ENCODE assay signal across 14 cellular contexts in the genomic region with DNA sequence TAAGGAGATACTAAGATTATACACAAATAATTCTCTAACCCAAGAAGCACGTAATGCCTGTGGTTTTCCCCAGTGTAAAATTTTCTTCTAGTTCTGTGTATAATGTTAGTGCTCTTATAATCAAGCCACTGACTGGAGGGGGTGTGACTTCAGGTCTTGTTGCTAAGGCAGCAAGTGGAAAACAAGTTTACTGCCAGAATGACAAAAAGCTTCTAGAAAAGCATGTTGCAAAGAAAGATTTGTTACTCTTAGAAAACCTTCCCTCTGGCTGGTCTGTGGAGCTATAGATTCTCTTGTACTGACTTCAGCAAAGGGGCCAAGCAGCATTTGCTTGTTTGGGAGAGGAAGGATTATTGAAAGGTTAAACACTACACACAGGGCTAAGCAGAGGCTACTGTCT.
DNase-seq lines count a peak whose midpoint lies in the region; ATAC-seq and TF ChIP-seq lines count a peak whose summit lies in the region.
"Had no signal": no experiment of that assay in that cellular context is flagged by ENCODE, and none has a peak within 500 bp of the region (broad histone marks: within the 10 kb centered on the region; RNA-seq: fewer than 3 reads in every experiment).

No MANE protein-coding gene starts in this region.

- no peaks in the 10 kb centered on the region for H3K9me3 ChIP-seq in osteoblast (ENCODE audit: low read depth, low read length)
- H3K9me3 ChIP-seq: heart left ventricle, prostate gland had no signal

- H3K27me3 ChIP-seq in osteoblast (ENCODE audit: insufficient read depth, low read length), result no peaks in the 10 kb centered on the region
- H3K27me3 ChIP-seq: heart left ventricle had no signal

- ATAC-seq in SK-N-SH treated with all-trans-retinoic acid at 6 μM for 48 hours, result peak; percentile 37
- ATAC-seq: activated naive CD8-positive, alpha-beta T cell treated with anti-CD3 and anti-CD28 coated beads, Interleukin-2, amount 50 U/mL, for 24 hours; effector memory CD8-positive, alpha-beta T cell had no signal

- DNase-seq in G401 (ENCODE audit: low spot score) (peak; percentile 10), fibroblast of pulmonary artery (ENCODE audit: low read depth) (peak; percentile 29), osteoblast (ENCODE audit: insufficient read length, low spot score, missing footprints) (peak; percentile 46), NCI-H146 (lab: John Stamatoyannopoulos, UW) (no peak), GM13977 (ENCODE audit: low spot score) (no peak), occipital lobe (lab: John Stamatoyannopoulos, UW) (no peak)
- no peak for DNase-seq in stimulated activated naive CD4-positive, alpha-beta T cell treated with Interleukin-2 at 50 U/mL for 16 hours (lab: John Stamatoyannopoulos, UW)
- DNase-seq: activated naive CD8-positive, alpha-beta T cell treated with anti-CD3 and anti-CD28 coated beads, Interleukin-2, amount 50 U/mL, for 24 hours; effector memory CD8-positive, alpha-beta T cell; heart left ventricle; mammary epithelial cell; NCI-H1930 had no signal

- TF ChIP-seq CTCF in fibroblast of pulmonary artery (IDR thresholded peaks at IDR 0.05; ENCODE audit: low read length, missing control alignments), result no peak
- TF ChIP-seq CTCF in osteoblast (IDR thresholded peaks at IDR 0.05; ENCODE audit: extremely low read depth, low read depth, low read length), result no peak
- TF ChIP-seq CTCF in GM13977 (IDR thresholded peaks at IDR 0.05; ENCODE audit: extremely low read depth, insufficient read depth, missing control alignments), result no peak

- peak overlapping the region; percentile 89 for H3K27ac ChIP-seq in osteoblast (ENCODE audit: low read depth, low read length)
- H3K27ac ChIP-seq: prostate gland had no signal

- in situ Hi-C loops in G401 (cut with HindIII; ENCODE audit: low sequenced_read_pairs) (no loop called here), GM13977 (cut with MboI; ENCODE audit: low pct_unique_long_range_greater_than_20kb, low sequenced_read_pairs, unreplicated experiment) (no loop called here)

- no peak overlapping the region for H2AFZ ChIP-seq in osteoblast (ENCODE audit: low read length)

- no peaks in the 10 kb centered on the region for H3K79me2 ChIP-seq in osteoblast (ENCODE audit: insufficient read depth, low read length)

- H3K36me3 ChIP-seq in osteoblast (ENCODE audit: insufficient read depth, low read length), result no peaks in the 10 kb centered on the region
- H3K36me3 ChIP-seq: heart left ventricle, prostate gland had no signal

- H3K4me2 ChIP-seq in osteoblast (ENCODE audit: insufficient read depth, low read length), result no peak overlapping the region

- no peaks in the 10 kb centered on the region for H4K20me1 ChIP-seq in osteoblast (ENCODE audit: insufficient read depth, low read length)

- no peak overlapping the region for H3K4me3 ChIP-seq in fibroblast of pulmonary artery (replicated peaks; ENCODE audit: low read depth, low read length)
- H3K4me3 ChIP-seq in osteoblast (ENCODE audit: insufficient read depth, low read length), result no peak overlapping the region
- H3K4me3 ChIP-seq: heart left ventricle, prostate gland had no signal

- peaks cover 39% of the 10 kb centered on the region for H3K4me1 ChIP-seq in osteoblast (ENCODE audit: insufficient read depth, low read length)
- H3K4me1 ChIP-seq: prostate gland had no signal

TF ChIP-seq in SK-N-SH treated with all-trans-retinoic acid at 6 μM for 48 hours, 23 proteins besides CTCF, POLR2A, EP300 and RAD21:
- TF ChIP-seq ZNF70 (CRISPR knock-in tag; IDR thresholded peaks at IDR 0.05) (peak; percentile 84), ESRRG (CRISPR knock-in tag; IDR thresholded peaks at IDR 0.05) (no peak)

Comparison
In these comparisons a context has a peak if more than half of its experiments do, and no peak if none do; other contexts are left out.
1. DNase-seq: peak in G401 (single experiment), fibroblast of pulmonary artery (single experiment) and osteoblast (single experiment); none in NCI-H146 (single experiment), GM13977 (single experiment), occipital lobe (single experiment) and stimulated activated naive CD4-positive, alpha-beta T cell treated with Interleukin-2 at 50 U/mL for 16 hours (single experiment).